1 cellular context compared by ENCODE assay signal in the genomic region with DNA sequence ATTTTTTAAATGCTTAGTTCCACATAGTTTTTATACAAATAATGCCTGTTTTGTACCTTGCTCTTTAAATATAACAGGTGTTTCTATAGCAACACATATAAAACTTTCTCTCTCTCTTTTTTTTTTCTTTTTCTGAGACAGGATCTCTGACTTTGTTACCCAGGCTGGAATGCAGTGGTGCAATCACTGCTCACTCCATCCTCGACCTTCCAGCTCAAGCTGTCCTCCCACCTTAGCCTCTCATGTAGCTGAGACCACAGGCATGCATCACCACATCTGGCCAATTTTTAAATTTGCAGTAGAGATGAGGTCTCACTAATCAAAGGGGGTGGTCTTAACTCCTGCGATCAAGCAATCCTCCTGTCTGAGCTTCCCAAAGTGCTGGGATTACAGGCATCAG.
TF ChIP-seq lines count a peak whose summit lies in the region.

No MANE protein-coding gene starts in this region.

TF ChIP-seq in HepG2, 621 proteins besides CTCF, POLR2A, EP300 and RAD21:
- TF ChIP-seq GFI1 (CRISPR knock-in tag; IDR thresholded peaks at IDR 0.05; ENCODE audit: borderline replicate concordance) = peak; percentile 31; the same call in 1 of the 2 replicates
- TF ChIP-seq ZNF263 (CRISPR knock-in tag; IDR thresholded peaks at IDR 0.05) = 0 out of 2 replicates have a peak, but pooled peaks have one; percentile 32
- no peak for TF ChIP-seq SAFB2 (CRISPR knock-in tag; IDR thresholded peaks at IDR 0.05; ENCODE audit: borderline replicate concordance, low read depth)
- peak; percentile 58 for TF ChIP-seq CEBPG (CRISPR knock-in tag; IDR thresholded peaks at IDR 0.05)
- no peak for TF ChIP-seq ATF7 (IDR thresholded peaks at IDR 0.05)
- no peak for TF ChIP-seq ATF7 (CRISPR knock-in tag; IDR thresholded peaks at IDR 0.05)
- 0 out of 2 replicates have a peak, but pooled peaks have one; percentile 24 for TF ChIP-seq CEBPB (IDR thresholded peaks at IDR 0.05; ENCODE audit: borderline replicate concordance, low read depth, low read length)
- no peak for TF ChIP-seq PHF20 (CRISPR knock-in tag; IDR thresholded peaks at IDR 0.05)
- TF ChIP-seq, protein P1, sequence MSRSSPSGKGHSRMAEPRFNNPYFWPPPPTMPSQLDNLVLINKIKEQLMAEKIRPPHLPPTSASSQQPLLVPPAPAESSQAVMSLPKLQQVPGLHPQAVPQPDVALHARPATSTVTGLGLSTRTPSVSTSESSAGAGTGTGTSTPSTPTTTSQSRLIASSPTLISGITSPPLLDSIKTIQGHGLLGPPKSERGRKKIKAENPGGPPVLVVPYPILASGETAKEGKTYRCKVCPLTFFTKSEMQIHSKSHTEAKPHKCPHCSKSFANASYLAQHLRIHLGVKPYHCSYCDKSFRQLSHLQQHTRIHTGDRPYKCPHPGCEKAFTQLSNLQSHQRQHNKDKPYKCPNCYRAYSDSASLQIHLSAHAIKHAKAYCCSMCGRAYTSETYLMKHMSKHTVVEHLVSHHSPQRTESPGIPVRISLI (CRISPR knock-in tag; IDR thresholded peaks at IDR 0.05; ENCODE audit: borderline replicate concordance) = peak; percentile 39; the same call in 1 of the 2 replicates
- TF ChIP-seq, protein P2, sequence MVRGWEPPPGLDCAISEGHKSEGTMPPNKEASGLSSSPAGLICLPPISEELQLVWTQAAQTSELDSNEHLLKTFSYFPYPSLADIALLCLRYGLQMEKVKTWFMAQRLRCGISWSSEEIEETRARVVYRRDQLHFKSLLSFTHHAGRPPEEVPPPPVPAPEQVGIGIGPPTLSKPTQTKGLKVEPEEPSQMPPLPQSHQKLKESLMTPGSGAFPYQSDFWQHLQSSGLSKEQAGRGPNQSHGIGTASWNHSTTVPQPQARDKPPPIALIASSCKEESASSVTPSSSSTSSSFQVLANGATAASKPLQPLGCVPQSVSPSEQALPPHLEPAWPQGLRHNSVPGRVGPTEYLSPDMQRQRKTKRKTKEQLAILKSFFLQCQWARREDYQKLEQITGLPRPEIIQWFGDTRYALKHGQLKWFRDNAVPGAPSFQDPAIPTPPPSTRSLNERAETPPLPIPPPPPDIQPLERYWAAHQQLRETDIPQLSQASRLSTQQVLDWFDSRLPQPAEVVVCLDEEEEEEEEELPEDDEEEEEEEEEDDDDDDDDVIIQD (CRISPR knock-in tag; IDR thresholded peaks at IDR 0.05; ENCODE audit: low read depth) = 0 out of 2 replicates have a peak, but pooled peaks have one; percentile 33
- TF ChIP-seq, protein P3, sequence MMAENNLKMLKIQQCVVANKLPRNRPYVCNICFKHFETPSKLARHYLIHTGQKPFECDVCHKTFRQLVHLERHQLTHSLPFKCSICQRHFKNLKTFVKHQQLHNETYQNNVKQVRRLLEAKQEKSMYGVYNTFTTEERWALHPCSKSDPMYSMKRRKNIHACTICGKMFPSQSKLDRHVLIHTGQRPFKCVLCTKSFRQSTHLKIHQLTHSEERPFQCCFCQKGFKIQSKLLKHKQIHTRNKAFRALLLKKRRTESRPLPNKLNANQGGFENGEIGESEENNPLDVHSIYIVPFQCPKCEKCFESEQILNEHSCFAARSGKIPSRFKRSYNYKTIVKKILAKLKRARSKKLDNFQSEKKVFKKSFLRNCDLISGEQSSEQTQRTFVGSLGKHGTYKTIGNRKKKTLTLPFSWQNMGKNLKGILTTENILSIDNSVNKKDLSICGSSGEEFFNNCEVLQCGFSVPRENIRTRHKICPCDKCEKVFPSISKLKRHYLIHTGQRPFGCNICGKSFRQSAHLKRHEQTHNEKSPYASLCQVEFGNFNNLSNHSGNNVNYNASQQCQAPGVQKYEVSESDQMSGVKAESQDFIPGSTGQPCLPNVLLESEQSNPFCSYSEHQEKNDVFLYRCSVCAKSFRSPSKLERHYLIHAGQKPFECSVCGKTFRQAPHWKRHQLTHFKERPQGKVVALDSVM (CRISPR knock-in tag; IDR thresholded peaks at IDR 0.05) = peak; percentile 80
- no peak for TF ChIP-seq FIP1L1 (IDR thresholded peaks at IDR 0.05; ENCODE audit: borderline replicate concordance, insufficient read depth, low read depth, low read length)
- 0 out of 2 replicates have a peak, but pooled peaks have one; percentile 48 for TF ChIP-seq POGZ (CRISPR knock-in tag; IDR thresholded peaks at IDR 0.05)
- no peak for TF ChIP-seq MED8 (CRISPR knock-in tag; IDR thresholded peaks at IDR 0.05; ENCODE audit: insufficient replicate concordance)
- TF ChIP-seq RCOR2 (CRISPR knock-in tag; IDR thresholded peaks at IDR 0.05) = peak; percentile 24; the same call in 1 of the 2 replicates
- peak; percentile 78 for TF ChIP-seq TEAD3 (CRISPR knock-in tag; optimal IDR thresholded peaks at IDR 0.05; ENCODE audit: borderline replicate concordance)
